In the genomic region with DNA sequence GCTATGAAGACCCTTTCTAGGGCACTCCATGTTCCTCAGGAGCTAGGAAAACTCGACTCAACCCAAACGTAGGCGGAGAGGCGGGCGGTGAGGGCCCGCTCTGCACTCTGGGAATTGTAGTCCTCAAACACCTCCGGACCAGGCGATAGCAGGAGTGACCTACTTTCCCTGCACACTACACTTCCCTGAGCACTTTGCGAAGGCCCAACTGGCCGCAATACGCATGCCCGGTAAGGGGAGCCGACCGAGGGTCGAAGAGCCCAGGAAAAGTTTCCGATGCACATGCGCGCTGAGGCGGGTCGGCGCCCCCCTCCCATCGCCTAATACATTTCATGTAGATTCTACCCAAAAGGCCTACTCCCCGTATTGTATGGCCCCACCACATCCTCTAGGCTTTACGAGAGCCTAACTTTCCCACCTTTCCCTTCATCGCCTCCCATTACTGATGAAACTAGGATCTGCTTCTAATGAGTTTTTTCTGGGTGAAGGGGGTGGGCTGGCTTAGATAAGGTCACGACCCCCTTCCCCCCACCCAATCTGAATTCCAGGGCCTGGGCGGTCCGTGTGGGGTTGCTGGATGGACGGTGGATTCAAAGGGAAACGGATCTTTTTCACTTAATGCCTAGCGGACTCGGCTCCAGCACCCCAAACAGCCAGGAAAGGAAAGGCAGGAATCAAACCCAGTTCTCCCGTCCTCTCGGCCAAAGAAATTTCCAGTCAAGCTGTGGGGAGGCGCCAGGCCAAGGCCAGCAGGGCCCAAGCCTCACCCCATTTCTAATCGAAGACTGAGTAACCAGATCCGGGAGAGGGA, we compare ENCODE assay signal across 1 cellular context.
TF ChIP-seq lines count a peak whose summit lies in the region.

No MANE protein-coding gene starts in this region.

TF ChIP-seq in GM12878, 131 proteins besides CTCF, POLR2A, EP300 and RAD21 (continued from another document and continues in another):
- TF ChIP-seq, protein P1, sequence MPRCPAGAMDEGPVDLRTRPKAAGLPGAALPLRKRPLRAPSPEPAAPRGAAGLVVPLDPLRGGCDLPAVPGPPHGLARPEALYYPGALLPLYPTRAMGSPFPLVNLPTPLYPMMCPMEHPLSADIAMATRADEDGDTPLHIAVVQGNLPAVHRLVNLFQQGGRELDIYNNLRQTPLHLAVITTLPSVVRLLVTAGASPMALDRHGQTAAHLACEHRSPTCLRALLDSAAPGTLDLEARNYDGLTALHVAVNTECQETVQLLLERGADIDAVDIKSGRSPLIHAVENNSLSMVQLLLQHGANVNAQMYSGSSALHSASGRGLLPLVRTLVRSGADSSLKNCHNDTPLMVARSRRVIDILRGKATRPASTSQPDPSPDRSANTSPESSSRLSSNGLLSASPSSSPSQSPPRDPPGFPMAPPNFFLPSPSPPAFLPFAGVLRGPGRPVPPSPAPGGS (IDR thresholded peaks at IDR 0.05; ENCODE audit: borderline replicate concordance, insufficient read depth, low read depth, low read length, poor library complexity, severe bottlenecking) = peak; percentile 3
- TF ChIP-seq, protein P2, sequence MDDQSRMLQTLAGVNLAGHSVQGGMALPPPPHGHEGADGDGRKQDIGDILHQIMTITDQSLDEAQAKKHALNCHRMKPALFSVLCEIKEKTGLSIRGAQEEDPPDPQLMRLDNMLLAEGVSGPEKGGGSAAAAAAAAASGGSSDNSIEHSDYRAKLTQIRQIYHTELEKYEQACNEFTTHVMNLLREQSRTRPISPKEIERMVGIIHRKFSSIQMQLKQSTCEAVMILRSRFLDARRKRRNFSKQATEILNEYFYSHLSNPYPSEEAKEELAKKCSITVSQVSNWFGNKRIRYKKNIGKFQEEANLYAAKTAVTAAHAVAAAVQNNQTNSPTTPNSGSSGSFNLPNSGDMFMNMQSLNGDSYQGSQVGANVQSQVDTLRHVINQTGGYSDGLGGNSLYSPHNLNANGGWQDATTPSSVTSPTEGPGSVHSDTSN (IDR thresholded peaks at IDR 0.05; ENCODE audit: insufficient replicate concordance, low read depth, low read length) = no peak
- TF ChIP-seq LARP7 (IDR thresholded peaks at IDR 0.05) = no peak
- TF ChIP-seq, protein P3, sequence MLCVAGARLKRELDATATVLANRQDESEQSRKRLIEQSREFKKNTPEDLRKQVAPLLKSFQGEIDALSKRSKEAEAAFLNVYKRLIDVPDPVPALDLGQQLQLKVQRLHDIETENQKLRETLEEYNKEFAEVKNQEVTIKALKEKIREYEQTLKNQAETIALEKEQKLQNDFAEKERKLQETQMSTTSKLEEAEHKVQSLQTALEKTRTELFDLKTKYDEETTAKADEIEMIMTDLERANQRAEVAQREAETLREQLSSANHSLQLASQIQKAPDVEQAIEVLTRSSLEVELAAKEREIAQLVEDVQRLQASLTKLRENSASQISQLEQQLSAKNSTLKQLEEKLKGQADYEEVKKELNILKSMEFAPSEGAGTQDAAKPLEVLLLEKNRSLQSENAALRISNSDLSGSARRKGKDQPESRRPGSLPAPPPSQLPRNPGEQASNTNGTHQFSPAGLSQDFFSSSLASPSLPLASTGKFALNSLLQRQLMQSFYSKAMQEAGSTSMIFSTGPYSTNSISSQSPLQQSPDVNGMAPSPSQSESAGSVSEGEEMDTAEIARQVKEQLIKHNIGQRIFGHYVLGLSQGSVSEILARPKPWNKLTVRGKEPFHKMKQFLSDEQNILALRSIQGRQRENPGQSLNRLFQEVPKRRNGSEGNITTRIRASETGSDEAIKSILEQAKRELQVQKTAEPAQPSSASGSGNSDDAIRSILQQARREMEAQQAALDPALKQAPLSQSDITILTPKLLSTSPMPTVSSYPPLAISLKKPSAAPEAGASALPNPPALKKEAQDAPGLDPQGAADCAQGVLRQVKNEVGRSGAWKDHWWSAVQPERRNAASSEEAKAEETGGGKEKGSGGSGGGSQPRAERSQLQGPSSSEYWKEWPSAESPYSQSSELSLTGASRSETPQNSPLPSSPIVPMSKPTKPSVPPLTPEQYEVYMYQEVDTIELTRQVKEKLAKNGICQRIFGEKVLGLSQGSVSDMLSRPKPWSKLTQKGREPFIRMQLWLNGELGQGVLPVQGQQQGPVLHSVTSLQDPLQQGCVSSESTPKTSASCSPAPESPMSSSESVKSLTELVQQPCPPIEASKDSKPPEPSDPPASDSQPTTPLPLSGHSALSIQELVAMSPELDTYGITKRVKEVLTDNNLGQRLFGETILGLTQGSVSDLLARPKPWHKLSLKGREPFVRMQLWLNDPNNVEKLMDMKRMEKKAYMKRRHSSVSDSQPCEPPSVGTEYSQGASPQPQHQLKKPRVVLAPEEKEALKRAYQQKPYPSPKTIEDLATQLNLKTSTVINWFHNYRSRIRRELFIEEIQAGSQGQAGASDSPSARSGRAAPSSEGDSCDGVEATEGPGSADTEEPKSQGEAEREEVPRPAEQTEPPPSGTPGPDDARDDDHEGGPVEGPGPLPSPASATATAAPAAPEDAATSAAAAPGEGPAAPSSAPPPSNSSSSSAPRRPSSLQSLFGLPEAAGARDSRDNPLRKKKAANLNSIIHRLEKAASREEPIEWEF (IDR thresholded peaks at IDR 0.05; ENCODE audit: insufficient replicate concordance, low read depth, low read length) = no peak
- no peak for TF ChIP-seq HDAC6 (IDR thresholded peaks at IDR 0.05; ENCODE audit: unreplicated experiment)
- TF ChIP-seq ZNF24 (IDR thresholded peaks at IDR 0.05) = no peak
- TF ChIP-seq RELA (IDR thresholded peaks at IDR 0.05; ENCODE audit: borderline replicate concordance, partially characterized antibody) = no peak
- no peak for TF ChIP-seq ZBED1 (IDR thresholded peaks at IDR 0.05; ENCODE audit: borderline replicate concordance)
- no peak for TF ChIP-seq SUPT20H (IDR thresholded peaks at IDR 0.05; ENCODE audit: borderline replicate concordance, control insufficient read depth, low read depth, low read length)
- TF ChIP-seq SMAD1 (IDR thresholded peaks at IDR 0.05; ENCODE audit: low read depth, partially characterized antibody) = no peak
- TF ChIP-seq, protein P4, sequence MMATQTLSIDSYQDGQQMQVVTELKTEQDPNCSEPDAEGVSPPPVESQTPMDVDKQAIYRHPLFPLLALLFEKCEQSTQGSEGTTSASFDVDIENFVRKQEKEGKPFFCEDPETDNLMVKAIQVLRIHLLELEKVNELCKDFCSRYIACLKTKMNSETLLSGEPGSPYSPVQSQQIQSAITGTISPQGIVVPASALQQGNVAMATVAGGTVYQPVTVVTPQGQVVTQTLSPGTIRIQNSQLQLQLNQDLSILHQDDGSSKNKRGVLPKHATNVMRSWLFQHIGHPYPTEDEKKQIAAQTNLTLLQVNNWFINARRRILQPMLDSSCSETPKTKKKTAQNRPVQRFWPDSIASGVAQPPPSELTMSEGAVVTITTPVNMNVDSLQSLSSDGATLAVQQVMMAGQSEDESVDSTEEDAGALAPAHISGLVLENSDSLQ (IDR thresholded peaks at IDR 0.05) = no peak
- TF ChIP-seq NR2F1 (conservative IDR thresholded peaks at IDR 0.05) = peak; percentile 76
- TF ChIP-seq CREM (IDR thresholded peaks at IDR 0.05; ENCODE audit: low read depth) = peak; percentile 66; the same call in 1 of the 2 replicates
- no peak for TF ChIP-seq JUNB (IDR thresholded peaks at IDR 0.05)
- TF ChIP-seq STAT3 (IDR thresholded peaks at IDR 0.05; ENCODE audit: low read depth, low read length) = no peak
- no peak for TF ChIP-seq MYC (IDR thresholded peaks at IDR 0.05; ENCODE audit: insufficient read depth, insufficient read length, insufficient replicate concordance, low read length, severe bottlenecking)
- TF ChIP-seq, protein P5, sequence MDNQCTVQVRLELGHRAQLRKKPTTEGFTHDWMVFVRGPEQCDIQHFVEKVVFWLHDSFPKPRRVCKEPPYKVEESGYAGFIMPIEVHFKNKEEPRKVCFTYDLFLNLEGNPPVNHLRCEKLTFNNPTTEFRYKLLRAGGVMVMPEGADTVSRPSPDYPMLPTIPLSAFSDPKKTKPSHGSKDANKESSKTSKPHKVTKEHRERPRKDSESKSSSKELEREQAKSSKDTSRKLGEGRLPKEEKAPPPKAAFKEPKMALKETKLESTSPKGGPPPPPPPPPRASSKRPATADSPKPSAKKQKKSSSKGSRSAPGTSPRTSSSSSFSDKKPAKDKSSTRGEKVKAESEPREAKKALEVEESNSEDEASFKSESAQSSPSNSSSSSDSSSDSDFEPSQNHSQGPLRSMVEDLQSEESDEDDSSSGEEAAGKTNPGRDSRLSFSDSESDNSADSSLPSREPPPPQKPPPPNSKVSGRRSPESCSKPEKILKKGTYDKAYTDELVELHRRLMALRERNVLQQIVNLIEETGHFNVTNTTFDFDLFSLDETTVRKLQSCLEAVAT (IDR thresholded peaks at IDR 0.05) = peak; percentile 51; the same call in 1 of the 2 replicates
- no peak for TF ChIP-seq NR2C2 (IDR thresholded peaks at IDR 0.05; ENCODE audit: borderline replicate concordance, control insufficient read depth, insufficient read length, low read depth)
- no peak for TF ChIP-seq BMI1 (IDR thresholded peaks at IDR 0.05; ENCODE audit: borderline replicate concordance)
- no peak for TF ChIP-seq ZNF207 (IDR thresholded peaks at IDR 0.05; ENCODE audit: borderline replicate concordance)
- TF ChIP-seq PAX8 (IDR thresholded peaks at IDR 0.05) = no peak
- no peak for TF ChIP-seq BHLHE40 (IDR thresholded peaks at IDR 0.05; ENCODE audit: borderline replicate concordance in 1 of 2, low read depth in 2 of 2, low read length in 1 of 2)
- TF ChIP-seq EGR1 (IDR thresholded peaks at IDR 0.05; ENCODE audit: borderline replicate concordance in 1 of 2, low read depth in 2 of 2, low read length in 2 of 2) = peak in 1 of 2 experiments; percentile 83; a peak in 2 of 3 replicates
- TF ChIP-seq DPF2 (IDR thresholded peaks at IDR 0.05) = no peak
- TF ChIP-seq RAD51 (IDR thresholded peaks at IDR 0.05) = no peak
- peak; percentile 30; the same call in 1 of the 2 replicates for TF ChIP-seq SREBF1 (IDR thresholded peaks at IDR 0.05; ENCODE audit: low read length)
- no peak for TF ChIP-seq ZSCAN29 (IDR thresholded peaks at IDR 0.05)
- TF ChIP-seq BRCA1 (IDR thresholded peaks at IDR 0.05; ENCODE audit: low read depth, low read length) = no peak
- TF ChIP-seq, protein P6, sequence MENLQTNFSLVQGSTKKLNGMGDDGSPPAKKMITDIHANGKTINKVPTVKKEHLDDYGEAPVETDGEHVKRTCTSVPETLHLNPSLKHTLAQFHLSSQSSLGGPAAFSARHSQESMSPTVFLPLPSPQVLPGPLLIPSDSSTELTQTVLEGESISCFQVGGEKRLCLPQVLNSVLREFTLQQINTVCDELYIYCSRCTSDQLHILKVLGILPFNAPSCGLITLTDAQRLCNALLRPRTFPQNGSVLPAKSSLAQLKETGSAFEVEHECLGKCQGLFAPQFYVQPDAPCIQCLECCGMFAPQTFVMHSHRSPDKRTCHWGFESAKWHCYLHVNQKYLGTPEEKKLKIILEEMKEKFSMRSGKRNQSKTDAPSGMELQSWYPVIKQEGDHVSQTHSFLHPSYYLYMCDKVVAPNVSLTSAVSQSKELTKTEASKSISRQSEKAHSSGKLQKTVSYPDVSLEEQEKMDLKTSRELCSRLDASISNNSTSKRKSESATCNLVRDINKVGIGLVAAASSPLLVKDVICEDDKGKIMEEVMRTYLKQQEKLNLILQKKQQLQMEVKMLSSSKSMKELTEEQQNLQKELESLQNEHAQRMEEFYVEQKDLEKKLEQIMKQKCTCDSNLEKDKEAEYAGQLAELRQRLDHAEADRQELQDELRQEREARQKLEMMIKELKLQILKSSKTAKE (IDR thresholded peaks at IDR 0.05; ENCODE audit: low read depth, poor library complexity, severe bottlenecking) = no peak
- no peak for TF ChIP-seq CHD4 (IDR thresholded peaks at IDR 0.05)
- TF ChIP-seq TCF7 (IDR thresholded peaks at IDR 0.05; ENCODE audit: borderline replicate concordance) = no peak
- TF ChIP-seq TCF12 (IDR thresholded peaks at IDR 0.05; ENCODE audit: low read depth, low read length) = no peak
- TF ChIP-seq ZNF622 (IDR thresholded peaks at IDR 0.05) = no peak
- no peak for TF ChIP-seq NFXL1 (IDR thresholded peaks at IDR 0.05; ENCODE audit: borderline replicate concordance)
- TF ChIP-seq POU2F2 (IDR thresholded peaks at IDR 0.05; ENCODE audit: borderline replicate concordance, low read depth, low read length) = no peak
- no peak for TF ChIP-seq SMAD5 (IDR thresholded peaks at IDR 0.05; ENCODE audit: low read depth)
- no peak for TF ChIP-seq ZNF217 (IDR thresholded peaks at IDR 0.05)
- no peak for TF ChIP-seq NFIC (IDR thresholded peaks at IDR 0.05; ENCODE audit: low read depth, low read length)
- 0 out of 2 replicates have a peak, but pooled peaks have one; percentile 35 for TF ChIP-seq POLR2AphosphoS2 (IDR thresholded peaks at IDR 0.05; ENCODE audit: low read depth, low read length)
- no peak for TF ChIP-seq CBX3 (IDR thresholded peaks at IDR 0.05; ENCODE audit: borderline replicate concordance, low read depth)
- no peak for TF ChIP-seq TAF1 (IDR thresholded peaks at IDR 0.05; ENCODE audit: borderline replicate concordance, low read depth, low read length)
- TF ChIP-seq, protein P7, sequence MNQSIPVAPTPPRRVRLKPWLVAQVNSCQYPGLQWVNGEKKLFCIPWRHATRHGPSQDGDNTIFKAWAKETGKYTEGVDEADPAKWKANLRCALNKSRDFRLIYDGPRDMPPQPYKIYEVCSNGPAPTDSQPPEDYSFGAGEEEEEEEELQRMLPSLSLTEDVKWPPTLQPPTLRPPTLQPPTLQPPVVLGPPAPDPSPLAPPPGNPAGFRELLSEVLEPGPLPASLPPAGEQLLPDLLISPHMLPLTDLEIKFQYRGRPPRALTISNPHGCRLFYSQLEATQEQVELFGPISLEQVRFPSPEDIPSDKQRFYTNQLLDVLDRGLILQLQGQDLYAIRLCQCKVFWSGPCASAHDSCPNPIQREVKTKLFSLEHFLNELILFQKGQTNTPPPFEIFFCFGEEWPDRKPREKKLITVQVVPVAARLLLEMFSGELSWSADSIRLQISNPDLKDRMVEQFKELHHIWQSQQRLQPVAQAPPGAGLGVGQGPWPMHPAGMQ (IDR thresholded peaks at IDR 0.05; ENCODE audit: borderline replicate concordance) = no peak
- TF ChIP-seq, protein P8, sequence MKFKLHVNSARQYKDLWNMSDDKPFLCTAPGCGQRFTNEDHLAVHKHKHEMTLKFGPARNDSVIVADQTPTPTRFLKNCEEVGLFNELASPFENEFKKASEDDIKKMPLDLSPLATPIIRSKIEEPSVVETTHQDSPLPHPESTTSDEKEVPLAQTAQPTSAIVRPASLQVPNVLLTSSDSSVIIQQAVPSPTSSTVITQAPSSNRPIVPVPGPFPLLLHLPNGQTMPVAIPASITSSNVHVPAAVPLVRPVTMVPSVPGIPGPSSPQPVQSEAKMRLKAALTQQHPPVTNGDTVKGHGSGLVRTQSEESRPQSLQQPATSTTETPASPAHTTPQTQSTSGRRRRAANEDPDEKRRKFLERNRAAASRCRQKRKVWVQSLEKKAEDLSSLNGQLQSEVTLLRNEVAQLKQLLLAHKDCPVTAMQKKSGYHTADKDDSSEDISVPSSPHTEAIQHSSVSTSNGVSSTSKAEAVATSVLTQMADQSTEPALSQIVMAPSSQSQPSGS (IDR thresholded peaks at IDR 0.05; ENCODE audit: low read length) = no peak
- TF ChIP-seq ASH2L (IDR thresholded peaks at IDR 0.05; ENCODE audit: borderline replicate concordance, low read depth) = no peak
- TF ChIP-seq ZNF384 (IDR thresholded peaks at IDR 0.05; ENCODE audit: borderline replicate concordance, low read depth, low read length) = no peak
- peak; percentile 35; the same call in 1 of the 2 replicates for TF ChIP-seq NR2C1 (IDR thresholded peaks at IDR 0.05)
- no peak for TF ChIP-seq PML (IDR thresholded peaks at IDR 0.05; ENCODE audit: low read length)
- TF ChIP-seq MEF2A (IDR thresholded peaks at IDR 0.05; ENCODE audit: insufficient read depth, low read depth, low read length) = no peak
- no peak for TF ChIP-seq CREB1 (IDR thresholded peaks at IDR 0.05; ENCODE audit: low read depth)
